1 cellular context compared by ENCODE assay signal in genomic region chr17:45043268-45043681, GRCh38.
TF ChIP-seq lines count a peak whose summit lies in the region.

No MANE protein-coding gene starts in this region.

TF ChIP-seq in K562, 482 proteins besides CTCF, POLR2A, EP300 and RAD21:
- TF ChIP-seq SIN3A (IDR thresholded peaks at IDR 0.05; ENCODE audit: borderline replicate concordance in 2 of 2, control insufficient read depth in 1 of 2, low read depth in 2 of 2, low read length in 2 of 2) (no peak), KLF6 (CRISPR knock-in tag; IDR thresholded peaks at IDR 0.05; ENCODE audit: borderline replicate concordance) (no peak), ELF2 (CRISPR knock-in tag; IDR thresholded peaks at IDR 0.05) (no peak), ESRRA (IDR thresholded peaks at IDR 0.05; ENCODE audit: borderline replicate concordance, low read depth) (no peak), ZNF778 (CRISPR knock-in tag; IDR thresholded peaks at IDR 0.05) (no peak), SIN3B (IDR thresholded peaks at IDR 0.05; ENCODE audit: low read depth) (no peak), NCOA6 (IDR thresholded peaks at IDR 0.05) (no peak), ID3 (CRISPR knock-in tag; IDR thresholded peaks at IDR 0.05) (no peak), ID3 (tag; IDR thresholded peaks at IDR 0.05) (no peak), ARNT (IDR thresholded peaks at IDR 0.05) (no peak), ZKSCAN1 (IDR thresholded peaks at IDR 0.05; ENCODE audit: low read depth, low read length) (no peak), NCOA2 (IDR thresholded peaks at IDR 0.05; ENCODE audit: partially characterized antibody in 2 of 2) (no peak), HDAC6 (IDR thresholded peaks at IDR 0.05; ENCODE audit: low read depth, low read length) (no peak), ETS1 (conservative IDR thresholded peaks at IDR 0.05; ENCODE audit: control insufficient read depth, low read depth, low read length) (no peak)
TF ChIP-seq in K562: peak in this region for 0.
